In genomic region chr19:18300930-18301717, GRCh38 we compare ENCODE assay signal across 1 cellular context.
TF ChIP-seq lines count a peak whose summit lies in the region.

No MANE protein-coding gene starts in this region.

TF ChIP-seq in endothelial cell of umbilical vein, 7 proteins besides CTCF, POLR2A, EP300 and RAD21:
- TF ChIP-seq JUN (IDR thresholded peaks at IDR 0.05; ENCODE audit: borderline replicate concordance, insufficient read depth, insufficient read length, low read depth) (peak; percentile 28), EZH2 (IDR thresholded peaks at IDR 0.05; ENCODE audit: borderline replicate concordance, low read depth, low read length, severe bottlenecking) (no peak), POLR2AphosphoS5 (IDR thresholded peaks at IDR 0.05; ENCODE audit: insufficient read depth, low read depth, low read length) (no peak), FOS (IDR thresholded peaks at IDR 0.05; ENCODE audit: borderline replicate concordance, insufficient read depth, low read length) (peak; percentile 71), MYC (IDR thresholded peaks at IDR 0.05; ENCODE audit: low read depth, low read length) (no peak)
- TF ChIP-seq, protein P1, sequence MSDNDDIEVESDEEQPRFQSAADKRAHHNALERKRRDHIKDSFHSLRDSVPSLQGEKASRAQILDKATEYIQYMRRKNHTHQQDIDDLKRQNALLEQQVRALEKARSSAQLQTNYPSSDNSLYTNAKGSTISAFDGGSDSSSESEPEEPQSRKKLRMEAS (IDR thresholded peaks at IDR 0.05; ENCODE audit: insufficient read depth, insufficient read length) = no peak
